ENCODE assay signal across 1 cellular context in genomic region chr5:52453176-52453575, GRCh38.
TF ChIP-seq lines count a peak whose summit lies in the region.

No MANE protein-coding gene starts in this region.

TF ChIP-seq in GM23338, 12 proteins besides CTCF, POLR2A, EP300 and RAD21:
- peak; percentile 47; the same call in 1 of the 2 replicates for TF ChIP-seq ZNF462 (CRISPR knock-in tag; IDR thresholded peaks at IDR 0.05)
- TF ChIP-seq POLR2AphosphoS5 (IDR thresholded peaks at IDR 0.05; ENCODE audit: low read depth): no peak
